ENCODE assay signal across 8 cellular contexts in the genomic region with DNA sequence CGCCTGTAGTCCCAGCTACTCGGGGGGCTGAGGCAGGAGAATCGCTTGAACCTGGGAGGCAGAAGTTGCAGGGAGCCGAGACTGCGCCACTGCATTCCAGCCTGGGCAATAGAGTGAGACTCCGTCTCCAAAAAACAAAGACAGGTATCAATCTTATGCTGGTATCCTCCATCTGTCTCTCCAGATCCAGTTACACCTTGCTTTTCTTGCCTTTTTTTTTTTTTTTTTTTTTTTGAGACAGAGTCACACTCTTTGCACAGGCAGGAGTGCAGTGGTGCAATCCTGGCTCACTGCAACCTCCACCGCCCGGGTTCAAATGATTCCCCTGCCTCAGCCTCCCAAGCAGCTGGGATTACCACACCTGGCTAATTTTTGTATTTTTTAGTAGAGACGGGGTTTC. TPM values are rescaled to one million over a fixed set of nuclear protein-coding genes. Genes with fewer than 3 reads are reported as not detected.
DNase-seq lines count a peak whose midpoint lies in the region; ATAC-seq, FAIRE-seq and TF ChIP-seq lines count a peak whose summit lies in the region.
"Not testable (repeated sequence)": the region's sequence is repeated elsewhere in the genome, so short reads cannot be mapped to it uniquely, and the experiment has no call there.

No MANE protein-coding gene starts in this region.

- H2AK5ac ChIP-seq in H1 (ENCODE audit: low read depth, low read length), result not testable (repeated sequence)

- not testable (repeated sequence) for H4K8ac ChIP-seq in H1 (ENCODE audit: extremely low read depth, insufficient read depth, low read length)

- not testable (repeated sequence) for H3K27me3 Mint-ChIP-seq in CD8-positive, alpha-beta T cell (ENCODE audit: low read depth); activated CD4-positive, alpha-beta T cell treated with anti-CD3 and anti-CD28 coated beads for 36 hours; activated naive CD4-positive, alpha-beta T cell treated with anti-CD3 and anti-CD28 coated beads for 36 hours (ENCODE audit: low read depth); natural killer cell treated with Interleukin-12 subunit alpha and Interleukin-12 subunit beta and Interleukin-15 and Interleukin-18, amount 100 ng/mL, for 72 hours

- 0 out of 2 replicates have a peak overlapping the region, but pooled peaks have one; percentile 10 for H2BK20ac ChIP-seq in H1 (ENCODE audit: low read length)

- not testable (repeated sequence) for H3K4ac ChIP-seq in H1 (replicated peaks; ENCODE audit: insufficient read length, low read depth, low read length)

- H3K79me1 ChIP-seq in H1 (ENCODE audit: low read depth, low read length), result not testable (repeated sequence)

- not testable (repeated sequence) for H3K36me3 ChIP-seq in CD8-positive, alpha-beta T cell (ENCODE audit: insufficient read depth, low read length); HEK293 (ENCODE audit: control insufficient read depth in 2 of 2, insufficient read depth in 1 of 2, low read length in 2 of 2); H1 (ENCODE audit: control insufficient read depth in 2 of 4, insufficient read depth in 4 of 4, low read length in 3 of 4); thymus (ENCODE audit: control insufficient read depth, insufficient read depth)

- not testable (repeated sequence) for TF ChIP-seq POLR2A in H1 (IDR thresholded peaks at IDR 0.05; ENCODE audit: control extremely low read depth in 1 of 2, low read depth in 2 of 2, low read length in 2 of 2)

- H2BK5ac ChIP-seq in H1 (ENCODE audit: low read depth, low read length), result not testable (repeated sequence)

- H2BK120ac ChIP-seq in H1 (replicated peaks; ENCODE audit: low read depth, low read length), result not testable (repeated sequence)

- H3K79me2 ChIP-seq in H1 (ENCODE audit: control insufficient read depth in 1 of 2, insufficient read depth in 2 of 2, low read length in 2 of 2), result peaks cover 0 to 76% of the 10 kb centered on the region in 2 experiments; a peak in 3 of 4 replicates

- peak overlapping the region; percentile 87 for H3K27ac Mint-ChIP-seq in CD8-positive, alpha-beta T cell
- H3K27ac Mint-ChIP-seq in activated CD4-positive, alpha-beta T cell treated with anti-CD3 and anti-CD28 coated beads for 36 hours, result peak overlapping the region; percentile 86
- H3K27ac Mint-ChIP-seq in activated naive CD4-positive, alpha-beta T cell treated with anti-CD3 and anti-CD28 coated beads for 36 hours, result peak overlapping the region; percentile 73
- H3K27ac Mint-ChIP-seq in natural killer cell treated with Interleukin-12 subunit alpha and Interleukin-12 subunit beta and Interleukin-15 and Interleukin-18, amount 100 ng/mL, for 72 hours, result peak overlapping the region; percentile 71 to 91

- peak overlapping the region in 1 of 2 experiments; percentile 82; a peak in 2 of 4 replicates for H3K4me2 ChIP-seq in H1 (ENCODE audit: insufficient read depth in 1 of 2, low read depth in 2 of 2, low read length in 2 of 2)

- not testable (repeated sequence) for H4K20me1 ChIP-seq in H1 (replicated peaks in 1 of 2; ENCODE audit: control insufficient read depth in 1 of 2, insufficient read depth in 2 of 2, low read length in 2 of 2)

- not testable (repeated sequence) for H4K91ac ChIP-seq in H1 (replicated peaks; ENCODE audit: insufficient read length, low read length)

- H3K4me3 ChIP-seq in CD8-positive, alpha-beta T cell (ENCODE audit: low read depth, low read length); HEK293 (ENCODE audit: low read depth, low read length); H1 (ENCODE audit: extremely low read depth in 1 of 4, insufficient read depth in 2 of 4, low read depth in 3 of 4, low read length in 4 of 4); thymus (ENCODE audit: low read length): not testable (repeated sequence)

- TF ChIP-seq EP300 in H1 (IDR thresholded peaks at IDR 0.05; ENCODE audit: borderline replicate concordance in 1 of 2, low read depth in 2 of 2, low read length in 2 of 2), result not testable (repeated sequence)

- peaks cover 83% of the 10 kb centered on the region for H3K4me1 ChIP-seq in CD8-positive, alpha-beta T cell (ENCODE audit: insufficient read depth, low read length)
- H3K4me1 ChIP-seq in HEK293 (ENCODE audit: control insufficient read depth, insufficient read depth, low read length), result peaks cover 26% of the 10 kb centered on the region
- peaks cover 22 to 41% (median 35%) of the 10 kb centered on the region in 4 experiments for H3K4me1 ChIP-seq in H1 (replicated peaks in 1 of 4; ENCODE audit: control insufficient read depth in 3 of 4, insufficient read depth in 4 of 4, low read length in 3 of 4)
- H3K4me1 ChIP-seq in thymus (ENCODE audit: control insufficient read depth, insufficient read depth, low read length), result peaks cover 69% of the 10 kb centered on the region

- not testable (repeated sequence) for H3K36me3 Mint-ChIP-seq in CD8-positive, alpha-beta T cell; activated CD4-positive, alpha-beta T cell treated with anti-CD3 and anti-CD28 coated beads for 36 hours (ENCODE audit: low read depth); activated naive CD4-positive, alpha-beta T cell treated with anti-CD3 and anti-CD28 coated beads for 36 hours (ENCODE audit: low read depth); natural killer cell treated with Interleukin-12 subunit alpha and Interleukin-12 subunit beta and Interleukin-15 and Interleukin-18, amount 100 ng/mL, for 72 hours

- not testable (repeated sequence) for H4K5ac ChIP-seq in H1 (ENCODE audit: insufficient read length, low read depth, low read length)

- peak overlapping the region; percentile 72 for H3K4me3 Mint-ChIP-seq in CD8-positive, alpha-beta T cell
- peak overlapping the region; percentile 25 for H3K4me3 Mint-ChIP-seq in activated CD4-positive, alpha-beta T cell treated with anti-CD3 and anti-CD28 coated beads for 36 hours
- H3K4me3 Mint-ChIP-seq in activated naive CD4-positive, alpha-beta T cell treated with anti-CD3 and anti-CD28 coated beads for 36 hours, result not testable (repeated sequence)
- peak overlapping the region; percentile 78 for H3K4me3 Mint-ChIP-seq in natural killer cell treated with Interleukin-12 subunit alpha and Interleukin-12 subunit beta and Interleukin-15 and Interleukin-18, amount 100 ng/mL, for 72 hours

- H3K4me1 Mint-ChIP-seq in CD8-positive, alpha-beta T cell (ENCODE audit: low read depth), result peaks cover 93% of the 10 kb centered on the region
- H3K4me1 Mint-ChIP-seq in activated CD4-positive, alpha-beta T cell treated with anti-CD3 and anti-CD28 coated beads for 36 hours, result peaks cover 98% of the 10 kb centered on the region
- H3K4me1 Mint-ChIP-seq in activated naive CD4-positive, alpha-beta T cell treated with anti-CD3 and anti-CD28 coated beads for 36 hours (ENCODE audit: low read depth), result peaks cover 96% of the 10 kb centered on the region
- H3K4me1 Mint-ChIP-seq in natural killer cell treated with Interleukin-12 subunit alpha and Interleukin-12 subunit beta and Interleukin-15 and Interleukin-18, amount 100 ng/mL, for 72 hours (ENCODE audit: low read depth in 2 of 2), result peaks cover 68 to 71% of the 10 kb centered on the region in 2 donors

- not testable (repeated sequence) for TF ChIP-seq CTCF in CD8-positive, alpha-beta T cell (IDR thresholded peaks at IDR 0.05); HEK293 (tag by site-specific recombination; IDR thresholded peaks at IDR 0.05); H1 (IDR thresholded peaks at IDR 0.05; ENCODE audit: control extremely low read depth in 1 of 3, insufficient read depth in 1 of 3, low read depth in 1 of 3, low read length in 3 of 3)

- not testable (repeated sequence) for H3K9me3 Mint-ChIP-seq in CD8-positive, alpha-beta T cell; activated CD4-positive, alpha-beta T cell treated with anti-CD3 and anti-CD28 coated beads for 36 hours (ENCODE audit: low read depth); activated naive CD4-positive, alpha-beta T cell treated with anti-CD3 and anti-CD28 coated beads for 36 hours; natural killer cell treated with Interleukin-12 subunit alpha and Interleukin-12 subunit beta and Interleukin-15 and Interleukin-18, amount 100 ng/mL, for 72 hours

- not testable (repeated sequence) for H2AFZ ChIP-seq in H1 (ENCODE audit: low read length)

- not testable (repeated sequence) for H3K14ac ChIP-seq in H1 (ENCODE audit: insufficient read length)

- H3K27me3 ChIP-seq in CD8-positive, alpha-beta T cell (ENCODE audit: insufficient read depth, low read length); H1 (replicated peaks in 1 of 4; ENCODE audit: control insufficient read depth in 3 of 4, extremely low read depth in 1 of 4, insufficient read depth in 3 of 4, low read length in 3 of 4); thymus (ENCODE audit: control insufficient read depth, insufficient read depth): not testable (repeated sequence)

- H3K23ac ChIP-seq in H1 (ENCODE audit: insufficient read length), result not testable (repeated sequence)

- 86% methylated on average over 9 of the region's 9 CpGs; no CpG with 5 or more reads in 1 of the 2 experiments for WGBS in H1 (ENCODE audit: extremely low coverage in 1 of 2, insufficient coverage in 1 of 2, insufficient read length in 1 of 2, insufficient replicate concordance in 2 of 2, low coverage in 1 of 2, low lambda C conversion rate in 2 of 2, missing lambda C conversion rate in 1 of 2), 2 experiments
- WGBS in thymus, result 84% methylated on average over 9 of the region's 9 CpGs

- H3K18ac ChIP-seq in H1 (ENCODE audit: extremely low read depth, low read length), result peak overlapping the region; percentile 93; the same call in 1 of the 2 replicates

- DNase-seq in CD8-positive, alpha-beta T cell; activated CD4-positive, alpha-beta T cell treated with anti-CD3 and anti-CD28 coated beads for 36 hours; activated naive CD4-positive, alpha-beta T cell treated with anti-CD3 and anti-CD28 coated beads for 36 hours; H1 (ENCODE audit: low read depth in 1 of 2, low spot score in 2 of 2); natural killer cell treated with Interleukin-12 subunit alpha and Interleukin-12 subunit beta and Interleukin-15 and Interleukin-18, amount 100 ng/mL, for 72 hours (ENCODE audit: low spot score): not testable (repeated sequence)
- DNase-seq in NCI-H2171 treated with DMSO at 0.1 percent for 48 hours (lab: John Stamatoyannopoulos, UW), result peak; percentile 87

- H2BK12ac ChIP-seq in H1 (ENCODE audit: low read depth, low read length), result not testable (repeated sequence)

- CTCF ChIA-PET in CD8-positive, alpha-beta T cell (lab: Charles Lee), result interaction anchor here (0.6 to 3.7 kb wide), 6 partner anchors 11 to 66 kb away, joined by 3 to 21 read pairs (median 10); a partner anchor contains a TSS
- CTCF ChIA-PET in HEK293 (lab: Yijun Ruan, JAX), result interaction anchor here (1.0 to 1.9 kb wide), 4 partner anchors 9 to 66 kb away, joined by 3 to 6 read pairs (median 4); no protein-coding TSS in a partner anchor
- CTCF ChIA-PET in activated CD4-positive, alpha-beta T cell treated with anti-CD3 and anti-CD28 coated beads for 36 hours (lab: Charles Lee), result interaction anchor here (0.6 to 3.5 kb wide), 9 partner anchors 9 to 66 kb away, joined by 3 to 13 read pairs (median 3); no protein-coding TSS in a partner anchor
- CTCF ChIA-PET in activated naive CD4-positive, alpha-beta T cell treated with anti-CD3 and anti-CD28 coated beads for 36 hours (lab: Charles Lee), result interaction anchor here (0.6 to 2.1 kb wide), 2 partner anchors 10 to 335 kb away, joined by 3 to 10 read pairs; no protein-coding TSS in a partner anchor
- CTCF ChIA-PET in H1 (lab: Charles Lee; ENCODE audit: partially characterized antibody), result interaction anchor here (0.6 to 2.6 kb wide), 5 partner anchors 10 to 1098 kb away, joined by 3 to 9 read pairs (median 4); no protein-coding TSS in a partner anchor

- H3K23me2 ChIP-seq in H1 (ENCODE audit: low read depth, low read length), result not testable (repeated sequence)

- not testable (repeated sequence) for H3K9ac ChIP-seq in H1 (replicated peaks in 1 of 4; ENCODE audit: extremely low read depth in 1 of 4, low read depth in 3 of 4, low read length in 3 of 4)

- not testable (repeated sequence) for H3K56ac ChIP-seq in H1 (replicated peaks; ENCODE audit: insufficient read length, low read depth, low read length)

- ATAC-seq in CD8-positive, alpha-beta T cell, result peak; percentile 6
- peak; percentile 4 for ATAC-seq in activated CD4-positive, alpha-beta T cell treated with anti-CD3 and anti-CD28 coated beads for 36 hours
- ATAC-seq in natural killer cell treated with Interleukin-12 subunit alpha and Interleukin-12 subunit beta and Interleukin-15 and Interleukin-18, amount 100 ng/mL, for 72 hours, result not testable (repeated sequence)

- POLR2A ChIA-PET in CD8-positive, alpha-beta T cell (lab: Charles Lee), result interaction anchor here (0.9 to 1.8 kb wide), 6 partner anchors 8 to 59 kb away, joined by 3 to 9 read pairs (median 4); no protein-coding TSS in a partner anchor
- POLR2A ChIA-PET in HEK293 (lab: Yijun Ruan, JAX), result not testable (repeated sequence)
- POLR2A ChIA-PET in activated CD4-positive, alpha-beta T cell treated with anti-CD3 and anti-CD28 coated beads for 36 hours (lab: Charles Lee), result interaction anchor here (0.5 to 1.6 kb wide), 7 partner anchors 11 to 96 kb away, joined by 3 to 7 read pairs (median 4); no protein-coding TSS in a partner anchor
- POLR2A ChIA-PET in H1 (lab: Charles Lee; ENCODE audit: partially characterized antibody), result interaction anchor here (0.9 to 3.2 kb wide), 6 partner anchors 10 to 48 kb away, joined by 3 to 17 read pairs (median 8); no protein-coding TSS in a partner anchor

- intact Hi-C loops in CD8-positive, alpha-beta T cell (cut with DNase I, micrococcal nuclease), result loop anchor here in 1 of 2 experiments (5.0 kb wide), 1 partner anchor 36 kb away; no protein-coding TSS in a partner anchor
- intact Hi-C loops in activated CD4-positive, alpha-beta T cell treated with anti-CD3 and anti-CD28 coated beads for 36 hours (cut with DNase I, micrococcal nuclease), result loop anchor here in 1 of 2 experiments (2.0 kb wide), 2 partner anchors 16 to 58 kb away; a partner anchor contains a TSS
- intact Hi-C loops in activated naive CD4-positive, alpha-beta T cell treated with anti-CD3 and anti-CD28 coated beads for 36 hours (cut with micrococcal nuclease), result not testable (repeated sequence)

- not testable (repeated sequence) for FAIRE-seq in H1 (lab: Jason Lieb, UNC)

- H2BK15ac ChIP-seq in H1 (ENCODE audit: low read length), result not testable (repeated sequence)

- not testable (repeated sequence) for H3K27ac ChIP-seq in CD8-positive, alpha-beta T cell (ENCODE audit: low read depth, low read length); H1 (ENCODE audit: low read depth, low read length)
- H3K27ac ChIP-seq in HEK293 (ENCODE audit: extremely low read depth, low read depth, low read length) (0 out of 2 replicates have a peak overlapping the region, but pooled peaks have one; percentile 5), thymus (ENCODE audit: low read depth) (peak overlapping the region; percentile 81)

- not testable (repeated sequence) for H3K9me3 ChIP-seq in CD8-positive, alpha-beta T cell (ENCODE audit: low read length); HEK293 (ENCODE audit: control insufficient read depth, insufficient read depth, low read depth, low read length); H1 (ENCODE audit: insufficient read depth in 2 of 2, low read depth in 1 of 2, low read length in 1 of 2); thymus (ENCODE audit: control insufficient read depth)

- TF ChIP-seq RAD21 in H1 (IDR thresholded peaks at IDR 0.05 in 1 of 2, conservative IDR thresholded peaks at IDR 0.05 in 1 of 2; ENCODE audit: low read depth in 2 of 2, low read length in 2 of 2), result not testable (repeated sequence)

RNA-seq across cellular contexts. Expression of a gene that starts 57.1 kb away (rescaled TPM):
- 10 to 100 TPM; 14.4 to 14.8 TPM for total RNA-seq in CD8-positive, alpha-beta T cell
- total RNA-seq in activated CD4-positive, alpha-beta T cell treated with anti-CD3 and anti-CD28 coated beads for 36 hours, result 10 to 100 TPM; 67.8 to 79.7 TPM
- 10 to 100 TPM; 47.5 to 48.4 TPM for total RNA-seq in activated naive CD4-positive, alpha-beta T cell treated with anti-CD3 and anti-CD28 coated beads for 36 hours
- 28.6 and 33.3 TPM in 2 replicates for total RNA-seq in H1 (2021; fragmentation: NEBNext Ultra II Directional; extraction: Animal tissue kit (Norgen Biotek cat#: 25700))
- polyA plus RNA-seq in H1 (2011; rRNA removed), result 32.6 and 34.2 TPM in 2 replicates
- 28.9 TPM for polyA plus RNA-seq in H1 (2011; cell fraction: cytosol; rRNA removed)
- 28.4 TPM for polyA plus RNA-seq in H1 (2011; cell fraction: nucleus; rRNA removed)
- polyA plus RNA-seq in H1 (2012, experiment 1 of 2), result 18.5 to 29.1 TPM (median 25.6 TPM) in 4 replicates
- 29.7 TPM for polyA plus RNA-seq in H1 (2012, experiment 2 of 2)
- polyA plus RNA-seq in H1 (2013, experiment 1 of 2), result 26.5 TPM
- 25.1 TPM for polyA plus RNA-seq in H1 (2013, experiment 2 of 2)
- 19.6 and 21.1 TPM in 2 replicates for polyA minus RNA-seq in H1 (2011; rRNA and poly(A)+ RNA removed)
- polyA minus RNA-seq in H1 (2011; cell fraction: cytosol; rRNA and poly(A)+ RNA removed), result 10.9 TPM
- 18.0 TPM for polyA minus RNA-seq in H1 (2011; cell fraction: nucleus; rRNA and poly(A)+ RNA removed)
- total RNA-seq in natural killer cell treated with Interleukin-12 subunit alpha and Interleukin-12 subunit beta and Interleukin-15 and Interleukin-18, amount 100 ng/mL, for 72 hours, result 100 to 1,000 TPM in 1 of 2 donors, 10 to 100 TPM in 1; 53.0 to 140 TPM
- 18.3 TPM for polyA plus RNA-seq in thymus

RNA-seq across cellular contexts. Expression of a gene that starts 59.1 kb away (rescaled TPM):
- total RNA-seq in CD8-positive, alpha-beta T cell, result 10 to 100 TPM; 96.2 to 99.4 TPM
- 100 to 1,000 TPM; 157 to 168 TPM for total RNA-seq in activated CD4-positive, alpha-beta T cell treated with anti-CD3 and anti-CD28 coated beads for 36 hours
- 100 to 1,000 TPM; 166 to 169 TPM for total RNA-seq in activated naive CD4-positive, alpha-beta T cell treated with anti-CD3 and anti-CD28 coated beads for 36 hours
- total RNA-seq in H1 (2021; fragmentation: NEBNext Ultra II Directional; extraction: Animal tissue kit (Norgen Biotek cat#: 25700)), result 101 and 102 TPM in 2 replicates
- 44.2 and 51.8 TPM in 2 replicates for polyA plus RNA-seq in H1 (2011; rRNA removed)
- 58.1 TPM for polyA plus RNA-seq in H1 (2011; cell fraction: cytosol; rRNA removed)
- 45.2 TPM for polyA plus RNA-seq in H1 (2011; cell fraction: nucleus; rRNA removed)
- polyA plus RNA-seq in H1 (2012, experiment 1 of 2), result 58.4 to 70.9 TPM (median 63.2 TPM) in 4 replicates
- 69.4 TPM for polyA plus RNA-seq in H1 (2012, experiment 2 of 2)
- 96.2 TPM for polyA plus RNA-seq in H1 (2013, experiment 1 of 2)
- 83.9 TPM for polyA plus RNA-seq in H1 (2013, experiment 2 of 2)
- polyA minus RNA-seq in H1 (2011; rRNA and poly(A)+ RNA removed), result 40.6 and 44.1 TPM in 2 replicates
- polyA minus RNA-seq in H1 (2011; cell fraction: cytosol; rRNA and poly(A)+ RNA removed), result 20.0 TPM
- 41.5 TPM for polyA minus RNA-seq in H1 (2011; cell fraction: nucleus; rRNA and poly(A)+ RNA removed)
- total RNA-seq in natural killer cell treated with Interleukin-12 subunit alpha and Interleukin-12 subunit beta and Interleukin-15 and Interleukin-18, amount 100 ng/mL, for 72 hours, result 100 to 1,000 TPM; 198 to 235 TPM
- 65.1 TPM for polyA plus RNA-seq in thymus
